24 cellular contexts compared by ENCODE assay signal in genomic region chr2:71816815-71817214, GRCh38.
"Had no signal": no experiment of that assay in that cellular context is flagged by ENCODE, and none has a peak within 500 bp of the region (broad histone marks: within the 10 kb centered on the region; RNA-seq: fewer than 3 reads in every experiment).

No MANE protein-coding gene starts in this region.

- DNase-seq: cortex of kidney; dorsolateral prefrontal cortex; effector memory CD4-positive, alpha-beta T cell; glutamatergic neuron; islet precursor cell; left lung; mesenchymal stem cell; midbrain; naive B cell; occipital lobe; pancreas; right lobe of liver; spleen; stimulated activated CD4-positive, alpha-beta T cell treated with anti-CD3 and anti-CD28 coated beads, Interleukin-15, amount 100 ng/mL, for 24 hours; stimulated activated CD4-positive, alpha-beta T cell treated with anti-CD3 and anti-CD28 coated beads, Interleukin-1b, Interleukin-23, amount 100 ng/mL, for 48 hours; stimulated activated CD4-positive, alpha-beta T cell treated with anti-CD3 and anti-CD28 coated beads, Interleukin-4, amount 100 ng/mL, for 4 hours; stimulated activated naive B cell treated with anti-CD40 and anti-IgM and Interleukin-4, amounts not matched to agents 10 μg/mL and 1 μg/mL and 100 μg/mL, for 72 hours; stimulated activated naive CD8-positive, alpha-beta T cell treated with anti-CD3 and anti-CD28 coated beads, Interleukin-15, amount 100 ng/mL, for 72 hours; testis; upper lobe of right lung had no signal

- H3K9me3 ChIP-seq: gastroesophageal sphincter, left lung, pancreas, right lobe of liver, spleen, testis, tibial nerve, upper lobe of right lung had no signal

- H3K36me3 ChIP-seq: gastroesophageal sphincter, left lung, pancreas, right lobe of liver, spleen, tibial nerve, upper lobe of right lung had no signal

- ATAC-seq: esophagus mucosa; gastroesophageal sphincter; left lung; pancreas; right lobe of liver; stimulated activated naive B cell treated with anti-CD40 and anti-IgM and Interleukin-4, amounts not matched to agents 10 μg/mL and 1 μg/mL and 100 μg/mL, for 72 hours; stimulated activated naive CD8-positive, alpha-beta T cell treated with anti-CD3 and anti-CD28 coated beads, Interleukin-15, amount 100 ng/mL, for 72 hours; upper lobe of right lung had no signal

- H3K27ac ChIP-seq: dorsolateral prefrontal cortex, gastroesophageal sphincter, left lung, pancreas, right lobe of liver, spleen, testis, tibial nerve, upper lobe of right lung had no signal

- H3K27me3 ChIP-seq: dorsolateral prefrontal cortex, gastroesophageal sphincter, left lung, right lobe of liver, spleen, testis, tibial nerve, upper lobe of right lung had no signal

- H3K4me3 ChIP-seq: dorsolateral prefrontal cortex, gastroesophageal sphincter, left lung, lung, pancreas, right lobe of liver, spleen, testis, tibial nerve, upper lobe of right lung had no signal

- H3K4me1 ChIP-seq: gastroesophageal sphincter, left lung, pancreas, right lobe of liver, spleen, tibial nerve, upper lobe of right lung had no signal
